Comparison of ENCODE assay signal across 8 cellular contexts in the genomic region with DNA sequence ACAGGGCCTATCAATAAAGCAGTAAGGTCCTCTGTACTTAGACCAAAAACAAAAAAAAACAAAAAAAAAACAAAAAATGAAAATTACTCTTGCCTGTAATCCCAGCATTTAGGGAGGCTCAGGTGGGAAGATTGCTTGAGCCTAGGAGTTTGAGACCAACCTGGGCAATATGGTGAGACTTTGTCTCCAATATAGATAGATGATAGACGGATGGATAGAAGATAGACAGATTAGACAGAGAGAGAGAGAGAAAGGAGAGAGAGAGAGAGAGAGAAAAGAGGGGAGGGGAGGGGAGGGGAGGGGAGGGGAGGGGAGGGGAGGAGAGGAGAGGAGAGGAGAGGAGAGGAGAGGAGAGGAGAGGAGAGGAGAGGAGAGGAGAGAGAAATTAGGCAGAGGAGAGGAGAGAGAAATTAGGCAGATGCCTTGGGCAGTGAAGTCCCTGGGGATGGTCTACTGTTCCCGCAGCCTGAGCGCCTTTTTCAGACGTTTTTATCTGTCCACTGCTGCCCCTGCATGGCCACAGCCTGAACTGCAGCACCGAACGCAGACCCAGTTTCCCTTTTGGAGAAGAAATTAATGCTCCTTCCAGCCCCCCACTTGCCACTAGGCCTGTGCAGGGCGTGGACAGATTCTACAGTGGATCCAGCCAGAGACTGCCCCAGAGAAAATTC. TPM values are rescaled to one million over a fixed set of nuclear protein-coding genes. Genes with fewer than 3 reads are reported as not detected.
DNase-seq lines count a peak whose midpoint lies in the region; ATAC-seq and TF ChIP-seq lines count a peak whose summit lies in the region.

No MANE protein-coding gene starts in this region.

- H3K4me1 ChIP-seq in neutrophil (ENCODE audit: control insufficient read depth in 1 of 2, insufficient read depth in 1 of 2, low read depth in 1 of 2, low read length in 1 of 2) = peaks cover 8 to 18% of the 10 kb centered on the region in 2 experiments

- peaks cover 27% of the 10 kb centered on the region for H3K4me1 Mint-ChIP-seq in activated T-cell treated with anti-CD3 and anti-CD28 coated beads, Interleukin-2, amount 50 U/mL, for 72 hours (ENCODE audit: low read depth)
- H3K4me1 Mint-ChIP-seq in stimulated activated naive CD8-positive, alpha-beta T cell treated with anti-CD3 and anti-CD28 coated beads, Interleukin-15, amount 100 ng/mL, for 72 hours = peaks cover 23% of the 10 kb centered on the region

- peak overlapping the region in 1 of 2 donors; percentile 43 for H3K4me3 Mint-ChIP-seq in activated T-cell treated with anti-CD3 and anti-CD28 coated beads, Interleukin-2, amount 50 U/mL, for 72 hours
- no peak overlapping the region for H3K4me3 Mint-ChIP-seq in stimulated activated naive CD8-positive, alpha-beta T cell treated with anti-CD3 and anti-CD28 coated beads, Interleukin-15, amount 100 ng/mL, for 72 hours

- H3K9me3 ChIP-seq in neutrophil = no peaks in the 10 kb centered on the region

- peak; percentile 90 to 93 for ATAC-seq in activated T-cell treated with anti-CD3 and anti-CD28 coated beads, Interleukin-2, amount 50 U/mL, for 72 hours (replicated peaks in 1 of 2)
- ATAC-seq in stimulated activated naive CD8-positive, alpha-beta T cell treated with anti-CD3 and anti-CD28 coated beads, Interleukin-15, amount 100 ng/mL, for 72 hours = peak; percentile 91
- ATAC-seq in GM19351 (IDR thresholded peaks at IDR 0.05; ENCODE audit: unreplicated experiment) = no peak

- no peaks in the 10 kb centered on the region for H3K36me3 Mint-ChIP-seq in activated T-cell treated with anti-CD3 and anti-CD28 coated beads, Interleukin-2, amount 50 U/mL, for 72 hours (ENCODE audit: insufficient read depth in 2 of 2)

- H3K4me3 ChIP-seq in fibroblast of pulmonary artery (replicated peaks; ENCODE audit: low read depth, low read length) (no peak overlapping the region), neutrophil (ENCODE audit: low read depth in 1 of 2, low read length in 1 of 2) (no peak overlapping the region)

- H3K27ac Mint-ChIP-seq in activated T-cell treated with anti-CD3 and anti-CD28 coated beads, Interleukin-2, amount 50 U/mL, for 72 hours = no peak overlapping the region
- peak overlapping the region in 1 of 2 donors; percentile 85 for H3K27ac Mint-ChIP-seq in stimulated activated naive CD8-positive, alpha-beta T cell treated with anti-CD3 and anti-CD28 coated beads, Interleukin-15, amount 100 ng/mL, for 72 hours

- H3K9me3 Mint-ChIP-seq in activated T-cell treated with anti-CD3 and anti-CD28 coated beads, Interleukin-2, amount 50 U/mL, for 72 hours = no peaks in the 10 kb centered on the region
- H3K9me3 Mint-ChIP-seq in stimulated activated naive CD8-positive, alpha-beta T cell treated with anti-CD3 and anti-CD28 coated beads, Interleukin-15, amount 100 ng/mL, for 72 hours = no peaks in the 10 kb centered on the region

- TF ChIP-seq CTCF in fibroblast of pulmonary artery (IDR thresholded peaks at IDR 0.05; ENCODE audit: low read length, missing control alignments) (peak; percentile 84), neutrophil (IDR thresholded peaks at IDR 0.05) (peak; percentile 91)

- no peaks in the 10 kb centered on the region for H3K27me3 ChIP-seq in neutrophil

- DNase-seq in DMS79 (lab: John Stamatoyannopoulos, UW) (peak; percentile 70), LHCN-M2 (ENCODE audit: low read depth) (peak; percentile 62), RKO (ENCODE audit: low spot score) (peak; percentile 72), fibroblast of pulmonary artery (ENCODE audit: low read depth) (peak; percentile 74)
- peak; percentile 80 to 84 for DNase-seq in activated T-cell treated with anti-CD3 and anti-CD28 coated beads, Interleukin-2, amount 50 U/mL, for 72 hours
- peak; percentile 78 to 84 for DNase-seq in stimulated activated naive CD8-positive, alpha-beta T cell treated with anti-CD3 and anti-CD28 coated beads, Interleukin-15, amount 100 ng/mL, for 72 hours

- H3K36me3 ChIP-seq in neutrophil = no peaks in the 10 kb centered on the region

- no peak overlapping the region for H3K27ac ChIP-seq in neutrophil

- no peaks in the 10 kb centered on the region for H3K27me3 Mint-ChIP-seq in activated T-cell treated with anti-CD3 and anti-CD28 coated beads, Interleukin-2, amount 50 U/mL, for 72 hours (ENCODE audit: low read depth)
- H3K27me3 Mint-ChIP-seq in stimulated activated naive CD8-positive, alpha-beta T cell treated with anti-CD3 and anti-CD28 coated beads, Interleukin-15, amount 100 ng/mL, for 72 hours = no peaks in the 10 kb centered on the region

RNA-seq across cellular contexts. Expression of a gene that starts 9.8 kb away (rescaled TPM):
- 18.8 and 19.2 TPM in 2 replicates for total RNA-seq in LHCN-M2 (2014; rRNA removed)
- 5.8 TPM for polyA plus RNA-seq in LHCN-M2 (2012)
- 1 to 10 TPM; 8.1 to 8.5 TPM for total RNA-seq in activated T-cell treated with anti-CD3 and anti-CD28 coated beads, Interleukin-2, amount 50 U/mL, for 72 hours

RNA-seq across cellular contexts. Expression of a gene that starts 10.0 kb away (rescaled TPM):
- total RNA-seq in LHCN-M2 (2014; rRNA removed) = 0.34 and 0.38 TPM in 2 replicates
- 0.12 TPM for polyA plus RNA-seq in LHCN-M2 (2012)
- 10 to 100 TPM; 22.9 to 31.5 TPM for total RNA-seq in activated T-cell treated with anti-CD3 and anti-CD28 coated beads, Interleukin-2, amount 50 U/mL, for 72 hours

RNA-seq across cellular contexts. Expression of a gene that starts 28.4 kb away (rescaled TPM):
- total RNA-seq in LHCN-M2 (2014; rRNA removed) = 42.1 and 44.7 TPM in 2 replicates
- 72.4 TPM for polyA plus RNA-seq in LHCN-M2 (2012)
- total RNA-seq in activated T-cell treated with anti-CD3 and anti-CD28 coated beads, Interleukin-2, amount 50 U/mL, for 72 hours = 10 to 100 TPM; 50.8 to 50.9 TPM

RNA-seq across cellular contexts. Expression of a gene that starts 48.8 kb away (rescaled TPM):
- 0.58 and 1.0 TPM in 2 replicates for total RNA-seq in LHCN-M2 (2014; rRNA removed)
- 0.17 TPM for polyA plus RNA-seq in LHCN-M2 (2012)
- not detected for total RNA-seq in activated T-cell treated with anti-CD3 and anti-CD28 coated beads, Interleukin-2, amount 50 U/mL, for 72 hours

RNA-seq across cellular contexts. Expression of a gene that starts 58.5 kb away (rescaled TPM):
- total RNA-seq in LHCN-M2 (2014; rRNA removed) = 24.8 and 32.1 TPM in 2 replicates
- polyA plus RNA-seq in LHCN-M2 (2012) = 18.9 TPM
- total RNA-seq in activated T-cell treated with anti-CD3 and anti-CD28 coated beads, Interleukin-2, amount 50 U/mL, for 72 hours = 10 to 100 TPM; 35.7 to 44.0 TPM

Comparison
In these comparisons a context has a peak if more than half of its experiments do, and no peak if none do; other contexts are left out.
1. RNA of a gene that starts 10.0 kb away (total RNA-seq): 22.9 to 31.5 TPM in activated T-cell treated with anti-CD3 and anti-CD28 coated beads, Interleukin-2, amount 50 U/mL, for 72 hours; 0.34 to 0.38 TPM in LHCN-M2; every median in the first group is over 10 times any median in the second.
2. Peak in every context shown above with its lines, with median percentiles within 50 percentile points of each other: DNase-seq.